In genomic region chr2:172708247-172708646, GRCh38 we compare ENCODE assay signal across 34 cellular contexts.
"Had no signal": no experiment of that assay in that cellular context is flagged by ENCODE, and none has a peak within 500 bp of the region (broad histone marks: within the 10 kb centered on the region; RNA-seq: fewer than 3 reads in every experiment).

No MANE protein-coding gene starts in this region.

- DNase-seq: Karpas-422, Kasumi-1, MG63, MM.1S, MV-4-11, NCI-H1048, NCI-H1092, NCI-H1092 treated with DMSO at 0.1 percent for 48 hours, NCI-H1105, NCI-H1105 treated with DMSO at 0.1 percent for 48 hours, NCI-H1417, NCI-H1417 treated with DMSO at 0.1 percent for 48 hours, NCI-H1436, NCI-H1436 treated with DMSO at 0.1 percent for 48 hours, NCI-H146, NCI-H1694, NCI-H1694 treated with DMSO at 0.1 percent for 48 hours, NCI-H187, NCI-H187 treated with DMSO at 0.1 percent for 48 hours, NCI-H1930, NCI-H2029, NCI-H2029 treated with DMSO at 0.1 percent for 48 hours, NCI-H2081, NCI-H2081 treated with DMSO at 0.1 percent for 48 hours, NCI-H2107, NCI-H2171, NCI-H2171 treated with DMSO at 0.1 percent for 48 hours, NCI-H2227 treated with DMSO at 0.1 percent for 48 hours, NCI-H226, NCI-H345, NCI-H446, NCI-H446 treated with DMSO at 0.1 percent for 48 hours, NCI-H510A, NCI-H510A treated with DMSO at 0.1 percent for 48 hours had no signal

- H3K36me3 ChIP-seq: MG63 had no signal

- H3K4me3 ChIP-seq: MG63 had no signal

- H3K9me3 ChIP-seq: MG63 had no signal
